Comparison of ENCODE assay signal across 1 cellular context in genomic region chr11:97548280-97548679, GRCh38.
TF ChIP-seq lines count a peak whose summit lies in the region.

No MANE protein-coding gene starts in this region.

TF ChIP-seq in H1, 55 proteins besides CTCF, POLR2A, EP300 and RAD21 (continued from another document):
- TF ChIP-seq CHD7 (IDR thresholded peaks at IDR 0.05; ENCODE audit: insufficient replicate concordance, low read length) = no peak
- no peak for TF ChIP-seq FOSL1 (IDR thresholded peaks at IDR 0.05; ENCODE audit: insufficient read depth, low read depth, low read length)
- no peak for TF ChIP-seq POLR2AphosphoS5 (IDR thresholded peaks at IDR 0.05; ENCODE audit: low read depth, low read length)
- TF ChIP-seq NANOG (IDR thresholded peaks at IDR 0.05; ENCODE audit: insufficient read depth, low read depth, low read length, poor library complexity, severe bottlenecking) = no peak
- no peak for TF ChIP-seq CBX8 (IDR thresholded peaks at IDR 0.05; ENCODE audit: borderline replicate concordance, low read depth, low read length)
- no peak for TF ChIP-seq KDM1A (IDR thresholded peaks at IDR 0.05; ENCODE audit: borderline replicate concordance, low read length)
- no peak for TF ChIP-seq BACH1 (IDR thresholded peaks at IDR 0.05; ENCODE audit: low read length)
- TF ChIP-seq SIX5 (IDR thresholded peaks at IDR 0.05; ENCODE audit: low read depth, low read length) = no peak
- TF ChIP-seq SUZ12 (IDR thresholded peaks at IDR 0.05; ENCODE audit: low read length) = no peak
- no peak for TF ChIP-seq KDM4A (IDR thresholded peaks at IDR 0.05; ENCODE audit: low read depth, low read length, severe bottlenecking)
